In genomic region chr2:173962036-173962435, GRCh38 we compare ENCODE assay signal across 7 cellular contexts. TPM values are rescaled to one million over a fixed set of nuclear protein-coding genes. Genes with fewer than 3 reads are reported as not detected.
DNase-seq lines count a peak whose midpoint lies in the region; TF ChIP-seq lines count a peak whose summit lies in the region.

No MANE protein-coding gene starts in this region.

- peak overlapping the region; percentile 96 for H3K4me2 ChIP-seq in GM23248 (ENCODE audit: unreplicated experiment)

- H3K9me3 ChIP-seq in GM23248 (ENCODE audit: low read depth), result no peaks in the 10 kb centered on the region
- H3K9me3 ChIP-seq in NT2/D1 (ENCODE audit: insufficient read depth, low read length), result no peaks in the 10 kb centered on the region
- peaks cover 2% of the 10 kb centered on the region for H3K9me3 ChIP-seq in endocrine pancreas (ENCODE audit: control insufficient read depth, low read length)

- no peak overlapping the region for H2AFZ ChIP-seq in GM23248

- WGBS in GM23248 (ENCODE audit: low coverage in 1 of 2, low lambda C conversion rate in 2 of 2, missing lambda C conversion rate in 2 of 2), 2 experiments, result 49 to 55% methylated on average over 1 of the region's 1 CpG

- H3K27ac ChIP-seq in GM23248, result peak overlapping the region; percentile 93

- H3K36me3 ChIP-seq in GM23248 (ENCODE audit: low read depth) (peaks cover 11% of the 10 kb centered on the region; the same call in 1 of the 2 replicates), NT2/D1 (ENCODE audit: insufficient read depth, insufficient read length, low read length) (peaks cover 9% of the 10 kb centered on the region), endocrine pancreas (ENCODE audit: control insufficient read depth, insufficient read depth, low read length) (no peaks in the 10 kb centered on the region)

- DNase-seq in GM23248, result peak; percentile 40
- DNase-seq in NT2/D1 (ENCODE audit: low read depth, low spot score), result no peak
- DNase-seq in retinal pigment epithelial cell (ENCODE audit: low read depth), result no peak
- DNase-seq in medulla oblongata (ENCODE audit: extremely low spot score), result no peak
- no peak for DNase-seq in GM19238 (ENCODE audit: insufficient read length, low spot score)
- no peak for DNase-seq in posterior cingulate gyrus

- peaks cover 13% of the 10 kb centered on the region; the same call in 1 of the 2 replicates for H4K20me1 ChIP-seq in GM23248 (ENCODE audit: insufficient read depth)

- H3K9ac ChIP-seq in GM23248, result peak overlapping the region; percentile 99
- H3K9ac ChIP-seq in NT2/D1 (ENCODE audit: insufficient read length, low read depth), result peak overlapping the region; percentile 88
- no peak overlapping the region for H3K9ac ChIP-seq in endocrine pancreas (ENCODE audit: control insufficient read depth, insufficient read depth, low read length)

- no peaks in the 10 kb centered on the region for H3K27me3 ChIP-seq in GM23248 (replicated peaks; ENCODE audit: insufficient read depth)
- H3K27me3 ChIP-seq in NT2/D1 (ENCODE audit: insufficient read depth, insufficient read length), result no peaks in the 10 kb centered on the region
- H3K27me3 ChIP-seq in endocrine pancreas (ENCODE audit: control insufficient read depth, insufficient read depth, low read length), result no peaks in the 10 kb centered on the region

- no peaks in the 10 kb centered on the region for H3K9me2 ChIP-seq in GM23248 (ENCODE audit: insufficient read depth)

- TF ChIP-seq CTCF in retinal pigment epithelial cell (conservative IDR thresholded peaks at IDR 0.05; ENCODE audit: low read depth, low read length), result no peak

- intact Hi-C loops in posterior cingulate gyrus (cut with DNase I), result no loop called here

- peaks cover 38% of the 10 kb centered on the region for H3F3A ChIP-seq in GM23248 (ENCODE audit: insufficient read depth)

- peak overlapping the region; percentile 88 for H3K4me3 ChIP-seq in GM23248
- H3K4me3 ChIP-seq in NT2/D1 (ENCODE audit: insufficient read length, low read depth), result peak overlapping the region; percentile 66
- peak overlapping the region; percentile 98 for H3K4me3 ChIP-seq in endocrine pancreas (ENCODE audit: control insufficient read depth, insufficient read depth, low read length)
- H3K4me3 ChIP-seq in retinal pigment epithelial cell (ENCODE audit: low read length), result peak overlapping the region; percentile 80

- H3K4me1 ChIP-seq in GM23248 (ENCODE audit: insufficient read depth), result peaks cover 37% of the 10 kb centered on the region
- no peaks in the 10 kb centered on the region for H3K4me1 ChIP-seq in NT2/D1 (ENCODE audit: insufficient read depth, insufficient read length)
- H3K4me1 ChIP-seq in endocrine pancreas (ENCODE audit: control insufficient read depth, insufficient read depth, low read length), result peaks cover 31% of the 10 kb centered on the region

- in situ Hi-C loops in GM23248 (cut with MboI), result no loop called here

- peaks cover 70% of the 10 kb centered on the region for H3K79me2 ChIP-seq in GM23248 (ENCODE audit: insufficient read depth)

RNA-seq across cellular contexts. Expression of gene SP3, which starts 3.1 kb away (rescaled TPM):
- total RNA-seq in GM23248 (2014; rRNA removed; shearing (Covaris generic)), result 78.8 and 88.5 TPM in 2 replicates
- 24.7 and 27.7 TPM in 2 replicates for polyA plus RNA-seq in GM23248 (2016; fragmentation: Nextera tagmentation; extraction: Ambion mirVana)
